In the genomic region with DNA sequence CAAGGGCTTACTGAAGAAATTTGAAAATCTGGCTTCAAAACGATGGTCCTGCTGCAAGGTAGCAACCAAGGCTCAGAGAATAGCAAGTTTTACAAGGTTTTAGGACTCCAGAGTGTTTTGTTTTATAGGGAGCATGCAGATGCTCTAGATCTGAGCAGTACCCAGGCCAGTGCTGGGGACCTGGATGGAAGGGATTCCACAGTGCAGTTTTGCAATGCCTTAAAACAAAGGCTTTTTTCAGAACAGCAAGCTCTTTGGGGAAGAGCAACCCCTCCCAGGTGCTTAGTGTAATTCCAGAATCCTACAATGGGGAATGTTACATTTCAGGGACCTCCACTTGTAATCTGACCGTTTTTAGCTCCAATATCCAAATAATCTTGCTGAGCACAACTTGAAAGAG, we compare ENCODE assay signal across 22 cellular contexts. TPM values are rescaled to one million over a fixed set of nuclear protein-coding genes. Genes with fewer than 3 reads are reported as not detected.
"Had no signal": no experiment of that assay in that cellular context is flagged by ENCODE, and none has a peak within 500 bp of the region (broad histone marks: within the 10 kb centered on the region; RNA-seq: fewer than 3 reads in every experiment).

No MANE protein-coding gene starts in this region.

- H3K4me3 ChIP-seq: heart right ventricle, left ventricle myocardium inferior, pancreas, psoas muscle, thyroid gland had no signal

- H3K4me1 ChIP-seq: thyroid gland had no signal

- FAIRE-seq: endometrium had no signal

- H3K27ac ChIP-seq: left ventricle myocardium inferior, pancreas, psoas muscle, thyroid gland, VCaP had no signal

- H3K4me1 Mint-ChIP-seq: activated T-helper 17 cell treated with anti-CD3 and anti-CD28 coated beads, Interleukin-2, amount 50 U/mL, for 72 hours; natural killer cell had no signal

- H3K9me3 ChIP-seq: heart right ventricle, left ventricle myocardium inferior, pancreas, psoas muscle, thyroid gland had no signal

- DNase-seq: activated CD4-positive, alpha-beta T cell treated with anti-CD3 and anti-CD28 coated beads for 1 hour; activated naive CD4-positive, alpha-beta T cell treated with Interleukin-2 at 50 U/mL for 16 hours; activated T-cell treated with anti-CD3 and anti-CD28 coated beads, Interleukin-2, amount 50 U/mL, for 24 hours; cerebellar nuclear complex; effector CD4-positive, alpha-beta T cell; foreskin fibroblast; heart right ventricle; left ventricle myocardium inferior; midbrain; natural killer cell; pancreas; psoas muscle; right cardiac atrium; stimulated activated CD4-positive, alpha-beta T cell treated with anti-CD3 and anti-CD28 coated beads, Interleukin-12 subunit alpha, Interleukin-12 subunit beta, amount 100 ng/mL, for 4 hours; substantia nigra; SW 1271; thyroid gland had no signal

- ATAC-seq: activated T-helper 17 cell treated with anti-CD3 and anti-CD28 coated beads, Interleukin-2, amount 50 U/mL, for 72 hours; natural killer cell; pancreas; psoas muscle had no signal

- H3K36me3 ChIP-seq: heart right ventricle, left ventricle myocardium inferior, pancreas, thyroid gland had no signal

- H3K27me3 ChIP-seq: pancreas, thyroid gland had no signal

- H3K9me3 Mint-ChIP-seq: activated T-cell treated with anti-CD3 and anti-CD28 coated beads, Interleukin-2, amount 50 U/mL, for 24 hours; activated T-helper 17 cell treated with anti-CD3 and anti-CD28 coated beads, Interleukin-2, amount 50 U/mL, for 72 hours; natural killer cell; stimulated activated naive CD8-positive, alpha-beta T cell treated with anti-CD3 and anti-CD28 coated beads, Interleukin-15, Interleukin-2, amounts not matched to agents 100 ng/mL and 50 ng/mL, for 24 hours had no signal

- H3K4me3 Mint-ChIP-seq: activated T-cell treated with anti-CD3 and anti-CD28 coated beads, Interleukin-2, amount 50 U/mL, for 24 hours; activated T-helper 17 cell treated with anti-CD3 and anti-CD28 coated beads, Interleukin-2, amount 50 U/mL, for 72 hours; natural killer cell; stimulated activated naive CD8-positive, alpha-beta T cell treated with anti-CD3 and anti-CD28 coated beads, Interleukin-15, Interleukin-2, amounts not matched to agents 100 ng/mL and 50 ng/mL, for 24 hours had no signal

- H3K27ac Mint-ChIP-seq: activated T-cell treated with anti-CD3 and anti-CD28 coated beads, Interleukin-2, amount 50 U/mL, for 24 hours; activated T-helper 17 cell treated with anti-CD3 and anti-CD28 coated beads, Interleukin-2, amount 50 U/mL, for 72 hours; natural killer cell; stimulated activated naive CD8-positive, alpha-beta T cell treated with anti-CD3 and anti-CD28 coated beads, Interleukin-15, Interleukin-2, amounts not matched to agents 100 ng/mL and 50 ng/mL, for 24 hours had no signal

- H3K36me3 Mint-ChIP-seq: natural killer cell had no signal

RNA-seq across cellular contexts. Expression of a gene that starts 6.7 kb away (rescaled TPM):
- total RNA-seq: T-helper 2 cell treated with Interferon-gamma antibody and Interleukin-4, amounts not matched to agents 100 ng/mL and 5 ng/mL, for 36 hours had no signal
